ENCODE assay signal across 9 cellular contexts in genomic region chr16:23670137-23670776, GRCh38. TPM values are rescaled to one million over a fixed set of nuclear protein-coding genes. Genes with fewer than 3 reads are reported as not detected.
DNase-seq lines count a peak whose midpoint lies in the region; ATAC-seq and TF ChIP-seq lines count a peak whose summit lies in the region.
"Had no signal": no experiment of that assay in that cellular context is flagged by ENCODE, and none has a peak within 500 bp of the region (broad histone marks: within the 10 kb centered on the region; RNA-seq: fewer than 3 reads in every experiment).

No MANE protein-coding gene starts in this region.

- no peaks in the 10 kb centered on the region for H3K9me3 ChIP-seq in CD8-positive, alpha-beta memory T cell (ENCODE audit: low read length)
- no peaks in the 10 kb centered on the region for H3K9me3 ChIP-seq in endodermal cell (ENCODE audit: control insufficient read depth, low read length)

- CTCF ChIA-PET in CD8-positive, alpha-beta memory T cell (lab: Charles Lee) = no interaction called here

- H3K4me1 ChIP-seq in CD8-positive, alpha-beta memory T cell (ENCODE audit: insufficient read depth, low read length) = no peaks in the 10 kb centered on the region
- H3K4me1 ChIP-seq in endodermal cell (ENCODE audit: control insufficient read depth, insufficient read depth, low read length) = peaks cover 3% of the 10 kb centered on the region

- peak; percentile 93 for ATAC-seq in HG02798 (IDR thresholded peaks at IDR 0.05; ENCODE audit: poor library complexity, unreplicated experiment)
- ATAC-seq in memory B cell (ENCODE audit: low read depth) = peak; percentile 99

- peak; percentile 32 for DNase-seq in NK-92 treated with Interleukin-12 subunit alpha and Interleukin-12 subunit beta, amount 100 ng/mL, for 24 hours (lab: John Stamatoyannopoulos, UW)
- DNase-seq in NK-92 (lab: John Stamatoyannopoulos, UW; ENCODE audit: unreplicated experiment) (no peak), memory B cell (ENCODE audit: low spot score in 2 of 2) (peak in 1 of 2 donors; percentile 11), NCI-H1417 treated with DMSO at 0.1 percent for 48 hours (lab: John Stamatoyannopoulos, UW) (no peak), endodermal cell (no peak)
- peak; percentile 74 for DNase-seq in T-helper 2 cell treated with Interferon-gamma antibody and Interleukin-4, amounts not matched to agents 5 μg/mL and 100 μg/mL, for 36 hours (ENCODE audit: low spot score)
- no peak for DNase-seq in CD8-positive, alpha-beta memory T cell

- peak overlapping the region; percentile 39 for H3K27ac Mint-ChIP-seq in T-helper 2 cell treated with Interferon-gamma antibody and Interleukin-4, amounts not matched to agents 5 μg/mL and 100 μg/mL, for 36 hours
- no peak overlapping the region for H3K27ac Mint-ChIP-seq in memory B cell
- H3K27ac Mint-ChIP-seq in CD8-positive, alpha-beta memory T cell = peak overlapping the region in 1 of 8 donors; percentile 26
- H3K27ac Mint-ChIP-seq in endodermal cell = no peak overlapping the region
- H3K27ac Mint-ChIP-seq: nephron had no signal

- H3K9me3 Mint-ChIP-seq in T-helper 2 cell treated with Interferon-gamma antibody and Interleukin-4, amounts not matched to agents 5 μg/mL and 100 μg/mL, for 36 hours = no peaks in the 10 kb centered on the region
- H3K9me3 Mint-ChIP-seq in memory B cell (no peaks in the 10 kb centered on the region), endodermal cell (no peaks in the 10 kb centered on the region)
- H3K9me3 Mint-ChIP-seq in CD8-positive, alpha-beta memory T cell = no peaks in the 10 kb centered on the region
- H3K9me3 Mint-ChIP-seq: nephron had no signal

- H3K27me3 Mint-ChIP-seq in T-helper 2 cell treated with Interferon-gamma antibody and Interleukin-4, amounts not matched to agents 5 μg/mL and 100 μg/mL, for 36 hours (ENCODE audit: low read depth) = no peaks in the 10 kb centered on the region
- H3K27me3 Mint-ChIP-seq in memory B cell (no peaks in the 10 kb centered on the region), endodermal cell (ENCODE audit: insufficient read depth) (no peaks in the 10 kb centered on the region)
- no peaks in the 10 kb centered on the region for H3K27me3 Mint-ChIP-seq in CD8-positive, alpha-beta memory T cell

- no peak overlapping the region for H3K27ac ChIP-seq in CD8-positive, alpha-beta memory T cell (ENCODE audit: low read depth, low read length)
- no peak overlapping the region for H3K27ac ChIP-seq in endodermal cell (ENCODE audit: low read depth, low read length)

- H3K27me3 ChIP-seq in CD8-positive, alpha-beta memory T cell (ENCODE audit: insufficient read depth, low read length, poor library complexity, severe bottlenecking) = no peaks in the 10 kb centered on the region
- no peaks in the 10 kb centered on the region for H3K27me3 ChIP-seq in endodermal cell (ENCODE audit: control insufficient read depth, insufficient read depth, low read length, poor library complexity, severe bottlenecking)

- POLR2A ChIA-PET in CD8-positive, alpha-beta memory T cell (lab: Charles Lee) = no interaction called here

- peaks cover 24% of the 10 kb centered on the region for H3K4me1 Mint-ChIP-seq in T-helper 2 cell treated with Interferon-gamma antibody and Interleukin-4, amounts not matched to agents 5 μg/mL and 100 μg/mL, for 36 hours (ENCODE audit: low read depth)
- H3K4me1 Mint-ChIP-seq in memory B cell = peaks cover 13% of the 10 kb centered on the region
- peaks cover 0 to 5% (median 0%) of the 10 kb centered on the region in 3 donors for H3K4me1 Mint-ChIP-seq in CD8-positive, alpha-beta memory T cell
- H3K4me1 Mint-ChIP-seq in endodermal cell = peaks cover 22% of the 10 kb centered on the region

- no peak for TF ChIP-seq CTCF in endodermal cell (conservative IDR thresholded peaks at IDR 0.05)

- peak overlapping the region; percentile 42 for H3K4me3 Mint-ChIP-seq in T-helper 2 cell treated with Interferon-gamma antibody and Interleukin-4, amounts not matched to agents 5 μg/mL and 100 μg/mL, for 36 hours
- H3K4me3 Mint-ChIP-seq in memory B cell = peak overlapping the region; percentile 12
- no peak overlapping the region for H3K4me3 Mint-ChIP-seq in CD8-positive, alpha-beta memory T cell
- H3K4me3 Mint-ChIP-seq in endodermal cell = no peak overlapping the region
- H3K4me3 Mint-ChIP-seq: nephron had no signal

- H3K4me3 ChIP-seq in CD8-positive, alpha-beta memory T cell (ENCODE audit: low read length) = no peak overlapping the region
- no peak overlapping the region for H3K4me3 ChIP-seq in endodermal cell (ENCODE audit: low read length)

- peaks cover 67% of the 10 kb centered on the region for H3K36me3 Mint-ChIP-seq in T-helper 2 cell treated with Interferon-gamma antibody and Interleukin-4, amounts not matched to agents 5 μg/mL and 100 μg/mL, for 36 hours (ENCODE audit: low read depth)
- H3K36me3 Mint-ChIP-seq in memory B cell (peaks cover 30% of the 10 kb centered on the region), endodermal cell (ENCODE audit: low read depth) (peaks cover 70% of the 10 kb centered on the region)
- peaks cover 8 to 84% (median 18%) of the 10 kb centered on the region in 3 donors for H3K36me3 Mint-ChIP-seq in CD8-positive, alpha-beta memory T cell

- H3K36me3 ChIP-seq in CD8-positive, alpha-beta memory T cell (ENCODE audit: insufficient read depth, low read length) = peaks cover 48% of the 10 kb centered on the region
- H3K36me3 ChIP-seq in endodermal cell (ENCODE audit: control insufficient read depth, insufficient read depth, low read length) = peaks cover 78% of the 10 kb centered on the region

- 96 to 100% methylated on average over 4 of the region's 4 CpGs for WGBS in endodermal cell (ENCODE audit: insufficient coverage in 1 of 2, insufficient read length in 1 of 2), 2 experiments

- no peak overlapping the region for H3K9ac ChIP-seq in endodermal cell (ENCODE audit: extremely low read depth, low read length, poor library complexity, severe bottlenecking)

RNA-seq across cellular contexts. Expression of gene PLK1, which starts 8.4 kb away (rescaled TPM):
- total RNA-seq in CD8-positive, alpha-beta memory T cell = 10 to 100 TPM; 48.3 to 49.7 TPM
- 0.41 TPM for polyA plus RNA-seq in CD8-positive, alpha-beta memory T cell
- total RNA-seq in endodermal cell = 100 to 1,000 TPM in 1 of 2 donors, 10 to 100 TPM in 1; 76.7 to 118 TPM
- polyA plus RNA-seq in endodermal cell (2013, experiment 1 of 2) = 138 TPM
- polyA plus RNA-seq in endodermal cell (2013, experiment 2 of 2) = 132 TPM

RNA-seq across cellular contexts. Expression of gene DCTN5, which starts 29.0 kb away (rescaled TPM):
- total RNA-seq in CD8-positive, alpha-beta memory T cell = 100 to 1,000 TPM in 1 of 2 experiments, 10 to 100 TPM in 1; 99.1 to 104 TPM
- polyA plus RNA-seq in CD8-positive, alpha-beta memory T cell = 65.1 TPM
- 10 to 100 TPM; 82.2 to 90.8 TPM for total RNA-seq in endodermal cell
- polyA plus RNA-seq in endodermal cell (2013, experiment 1 of 2) = 61.9 TPM
- polyA plus RNA-seq in endodermal cell (2013, experiment 2 of 2) = 65.7 TPM

RNA-seq across cellular contexts. Expression of gene PALB2, which starts 29.1 kb away (rescaled TPM):
- 10 to 100 TPM; 27.7 to 27.8 TPM for total RNA-seq in CD8-positive, alpha-beta memory T cell
- 9.3 TPM for polyA plus RNA-seq in CD8-positive, alpha-beta memory T cell
- total RNA-seq in endodermal cell = 10 to 100 TPM; 20.0 to 24.8 TPM
- polyA plus RNA-seq in endodermal cell (2013, experiment 1 of 2) = 19.4 TPM
- 12.1 TPM for polyA plus RNA-seq in endodermal cell (2013, experiment 2 of 2)

RNA-seq across cellular contexts. Expression of gene ERN2, which starts 42.8 kb away (rescaled TPM):
- total RNA-seq in CD8-positive, alpha-beta memory T cell = not detected
- polyA plus RNA-seq in CD8-positive, alpha-beta memory T cell = not detected
- 1 to 10 TPM; 1.3 to 1.4 TPM for total RNA-seq in endodermal cell
- polyA plus RNA-seq in endodermal cell (2013, experiment 1 of 2) = 0.39 TPM
- 0.37 TPM for polyA plus RNA-seq in endodermal cell (2013, experiment 2 of 2)

Comparison
In these comparisons a context has a peak if more than half of its experiments do, and no peak if none do; other contexts are left out.
1. DNase-seq: peak in NK-92 treated with Interleukin-12 subunit alpha and Interleukin-12 subunit beta, amount 100 ng/mL, for 24 hours (single experiment) and T-helper 2 cell treated with Interferon-gamma antibody and Interleukin-4, amounts not matched to agents 5 μg/mL and 100 μg/mL, for 36 hours (single experiment); none in NK-92 (single experiment), NCI-H1417 treated with DMSO at 0.1 percent for 48 hours (single experiment), CD8-positive, alpha-beta memory T cell (0 of 5) and endodermal cell (single experiment).
2. H3K4me3 Mint-ChIP-seq: peak in T-helper 2 cell treated with Interferon-gamma antibody and Interleukin-4, amounts not matched to agents 5 μg/mL and 100 μg/mL, for 36 hours (single experiment) and memory B cell (single experiment); none in CD8-positive, alpha-beta memory T cell (0 of 7) and endodermal cell (single experiment).